1 cellular context compared by ENCODE assay signal in genomic region chr6:111658445-111659154, GRCh38.
TF ChIP-seq lines count a peak whose summit lies in the region.

No MANE protein-coding gene starts in this region.

TF ChIP-seq in IMR-90, 13 proteins besides CTCF, POLR2A, EP300 and RAD21 (continued from another document):
- TF ChIP-seq, protein P1, sequence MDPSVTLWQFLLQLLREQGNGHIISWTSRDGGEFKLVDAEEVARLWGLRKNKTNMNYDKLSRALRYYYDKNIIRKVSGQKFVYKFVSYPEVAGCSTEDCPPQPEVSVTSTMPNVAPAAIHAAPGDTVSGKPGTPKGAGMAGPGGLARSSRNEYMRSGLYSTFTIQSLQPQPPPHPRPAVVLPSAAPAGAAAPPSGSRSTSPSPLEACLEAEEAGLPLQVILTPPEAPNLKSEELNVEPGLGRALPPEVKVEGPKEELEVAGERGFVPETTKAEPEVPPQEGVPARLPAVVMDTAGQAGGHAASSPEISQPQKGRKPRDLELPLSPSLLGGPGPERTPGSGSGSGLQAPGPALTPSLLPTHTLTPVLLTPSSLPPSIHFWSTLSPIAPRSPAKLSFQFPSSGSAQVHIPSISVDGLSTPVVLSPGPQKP (IDR thresholded peaks at IDR 0.05; ENCODE audit: borderline replicate concordance, low read depth, low read length), result no peak
- no peak for TF ChIP-seq RFX5 (IDR thresholded peaks at IDR 0.05; ENCODE audit: low read depth, low read length)
